In the genomic region with DNA sequence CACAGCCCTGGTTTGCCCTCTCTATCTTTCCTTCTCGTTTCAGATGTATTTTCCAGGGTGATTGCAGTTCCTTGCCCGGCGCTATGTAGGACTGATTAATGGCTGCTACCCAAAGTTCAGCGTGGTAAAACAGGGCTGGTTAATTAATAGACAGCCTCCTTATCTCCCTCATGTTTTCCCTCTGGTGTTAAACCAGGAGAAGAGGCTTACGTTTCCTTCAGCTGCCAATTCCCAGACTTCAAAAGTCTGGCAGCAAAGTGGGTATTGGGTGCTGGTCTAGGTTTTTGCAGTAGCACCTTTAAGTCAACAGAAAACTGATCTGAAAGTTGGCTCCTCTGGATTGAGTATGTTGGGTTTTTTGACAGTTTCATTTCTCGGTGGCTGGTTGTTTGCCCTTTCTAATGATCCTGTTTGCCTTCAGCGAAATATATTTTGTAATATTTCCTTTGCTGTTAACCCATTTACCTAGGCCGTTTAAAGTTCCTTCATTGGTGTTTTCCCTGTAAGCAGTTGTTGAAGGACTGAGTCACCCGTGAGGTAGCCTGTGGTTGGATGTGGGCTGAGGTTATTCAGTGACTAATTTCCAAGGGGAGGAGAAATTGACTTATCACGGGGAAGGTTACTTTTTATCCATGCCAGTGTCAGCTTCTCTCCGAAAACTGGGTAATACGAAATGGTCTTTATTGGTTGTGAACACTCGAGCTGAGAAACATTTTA, we compare ENCODE assay signal across 8 cellular contexts.
DNase-seq lines count a peak whose midpoint lies in the region; ATAC-seq and TF ChIP-seq lines count a peak whose summit lies in the region.

No MANE protein-coding gene starts in this region.

- POLR2A ChIA-PET in activated CD8-positive, alpha-beta T cell treated with anti-CD3 and anti-CD28 coated beads, Interleukin-2, amount 10 ng/mL, durations not matched to agents 7 days and 5 days (lab: Charles Lee) = interaction anchor here (0.8 kb wide), 1 partner anchor 117 kb away, joined by 3 read pairs; no protein-coding TSS in a partner anchor

- 67% methylated on average over 13 of the region's 13 CpGs for WGBS in right cardiac atrium
- 37 to 44% methylated on average over 13 of the region's 13 CpGs for WGBS in lower leg skin, 2 donors

- H3K9me3 ChIP-seq in right cardiac atrium (ENCODE audit: control insufficient read depth, low read length) = no peaks in the 10 kb centered on the region

- ATAC-seq in GM19324 (IDR thresholded peaks at IDR 0.05; ENCODE audit: low FRiP score, unreplicated experiment) = peak; percentile 67
- ATAC-seq in activated CD8-positive, alpha-beta T cell treated with anti-CD3 and anti-CD28 coated beads, Interleukin-2, amount 10 ng/mL, durations not matched to agents 7 days and 5 days = no peak
- ATAC-seq in right cardiac atrium = peak; percentile 24 to 25

- H3K4me1 ChIP-seq in right cardiac atrium (ENCODE audit: control insufficient read depth, insufficient read depth, low read length) = peaks cover 13% of the 10 kb centered on the region

- intact Hi-C loops in right cardiac atrium (cut with DNase I) (no loop called here), lower leg skin (cut with DNase I; ENCODE audit: low total_unique reads) (no loop called here)

- TF ChIP-seq CTCF in C4-2B (conservative IDR thresholded peaks at IDR 0.05) (no peak), lower leg skin (IDR thresholded peaks at IDR 0.05) (no peak)

- TF ChIP-seq POLR2A in lower leg skin (IDR thresholded peaks at IDR 0.05) = no peak

- H3K4me3 ChIP-seq in right cardiac atrium (ENCODE audit: low read length) (no peak overlapping the region), lower leg skin (ENCODE audit: low read depth, poor library complexity, severe bottlenecking) (no peak overlapping the region)

- no peaks in the 10 kb centered on the region for H3K9me3 Mint-ChIP-seq in activated CD8-positive, alpha-beta T cell treated with anti-CD3 and anti-CD28 coated beads, Interleukin-2, amount 10 ng/mL, durations not matched to agents 7 days and 5 days (ENCODE audit: insufficient read depth)

- H3K36me3 Mint-ChIP-seq in activated CD8-positive, alpha-beta T cell treated with anti-CD3 and anti-CD28 coated beads, Interleukin-2, amount 10 ng/mL, durations not matched to agents 7 days and 5 days (ENCODE audit: low read depth) = no peaks in the 10 kb centered on the region

- H3K27ac ChIP-seq in C4-2B (peak overlapping the region; percentile 52), right cardiac atrium (ENCODE audit: low read length) (no peak overlapping the region)

- CTCF ChIA-PET in activated CD8-positive, alpha-beta T cell treated with anti-CD3 and anti-CD28 coated beads, Interleukin-2, amount 10 ng/mL, durations not matched to agents 7 days and 5 days (lab: Charles Lee) = no interaction called here

- H3K27me3 ChIP-seq in right cardiac atrium (ENCODE audit: control insufficient read depth, insufficient read depth) = no peaks in the 10 kb centered on the region

- no peak overlapping the region for H3K4me3 Mint-ChIP-seq in activated CD8-positive, alpha-beta T cell treated with anti-CD3 and anti-CD28 coated beads, Interleukin-2, amount 10 ng/mL, durations not matched to agents 7 days and 5 days

- DNase-seq in HT-29 (ENCODE audit: low spot score) (peak; percentile 90), right cardiac atrium (no peak), lower leg skin (ENCODE audit: low spot score in 2 of 2) (no peak), NCI-H146 treated with DMSO at 0.1 percent for 48 hours (lab: John Stamatoyannopoulos, UW; ENCODE audit: unreplicated experiment) (no peak)
- DNase-seq in activated CD8-positive, alpha-beta T cell treated with anti-CD3 and anti-CD28 coated beads, Interleukin-2, amount 10 ng/mL, durations not matched to agents 7 days and 5 days = peak; percentile 46
- DNase-seq in stimulated activated CD8-positive, alpha-beta memory T cell treated with anti-CD3 and anti-CD28 coated beads, Interleukin-7, amount 100 ng/mL, for 4 hours (ENCODE audit: low read depth in 2 of 2) = peak; percentile 3 to 17

- peaks cover 36% of the 10 kb centered on the region for H3K4me1 Mint-ChIP-seq in activated CD8-positive, alpha-beta T cell treated with anti-CD3 and anti-CD28 coated beads, Interleukin-2, amount 10 ng/mL, durations not matched to agents 7 days and 5 days (ENCODE audit: low read depth)

- H3K27ac Mint-ChIP-seq in activated CD8-positive, alpha-beta T cell treated with anti-CD3 and anti-CD28 coated beads, Interleukin-2, amount 10 ng/mL, durations not matched to agents 7 days and 5 days = peak overlapping the region; percentile 5

- H3K27me3 Mint-ChIP-seq in activated CD8-positive, alpha-beta T cell treated with anti-CD3 and anti-CD28 coated beads, Interleukin-2, amount 10 ng/mL, durations not matched to agents 7 days and 5 days (ENCODE audit: low read depth) = peaks cover 7% of the 10 kb centered on the region

Comparison
In these comparisons a context has a peak if more than half of its experiments do, and no peak if none do; other contexts are left out.
1. DNase-seq: peak in HT-29 (single experiment), activated CD8-positive, alpha-beta T cell treated with anti-CD3 and anti-CD28 coated beads, Interleukin-2, amount 10 ng/mL, durations not matched to agents 7 days and 5 days (single experiment) and stimulated activated CD8-positive, alpha-beta memory T cell treated with anti-CD3 and anti-CD28 coated beads, Interleukin-7, amount 100 ng/mL, for 4 hours (2 of 2); none in right cardiac atrium (0 of 3), lower leg skin (0 of 2) and NCI-H146 treated with DMSO at 0.1 percent for 48 hours (single experiment).